In the genomic region with DNA sequence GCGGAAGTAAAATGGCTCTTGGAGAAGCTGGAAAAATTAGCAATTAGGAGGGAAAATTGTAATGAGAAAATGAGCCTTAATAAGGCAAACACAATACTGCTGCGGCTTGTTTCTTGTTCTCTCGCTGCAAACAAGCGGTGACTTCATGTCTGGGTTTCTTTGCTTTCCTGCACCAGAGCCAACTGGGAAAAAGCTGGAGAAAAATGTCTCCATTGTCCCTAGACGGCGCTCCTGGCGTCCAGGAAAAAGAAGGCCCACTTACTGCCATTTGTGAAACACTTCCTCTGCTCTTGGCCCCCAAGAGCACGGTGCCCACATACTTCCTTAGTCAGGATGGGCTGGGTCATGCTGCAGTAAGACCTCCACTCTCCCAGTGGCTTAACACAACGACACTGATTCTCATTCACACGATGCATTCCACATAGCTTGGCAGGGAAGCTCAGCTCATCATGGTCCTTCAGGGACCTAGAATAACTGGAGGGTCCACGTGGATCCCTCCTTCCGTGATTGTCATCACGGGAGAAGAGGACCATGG, we compare ENCODE assay signal across 1 cellular context.
TF ChIP-seq lines count a peak whose summit lies in the region.

No MANE protein-coding gene starts in this region.

TF ChIP-seq in HepG2, 621 proteins besides CTCF, POLR2A, EP300 and RAD21 (continued from another document):
- TF ChIP-seq ZFP36 (IDR thresholded peaks at IDR 0.05; ENCODE audit: borderline replicate concordance, low read depth, low read length, partially characterized antibody) (no peak), ZNF12 (CRISPR knock-in tag; IDR thresholded peaks at IDR 0.05) (peak; percentile 93)
TF ChIP-seq in HepG2: peak in this region for 2.
